ENCODE assay signal across 9 cellular contexts in the genomic region with DNA sequence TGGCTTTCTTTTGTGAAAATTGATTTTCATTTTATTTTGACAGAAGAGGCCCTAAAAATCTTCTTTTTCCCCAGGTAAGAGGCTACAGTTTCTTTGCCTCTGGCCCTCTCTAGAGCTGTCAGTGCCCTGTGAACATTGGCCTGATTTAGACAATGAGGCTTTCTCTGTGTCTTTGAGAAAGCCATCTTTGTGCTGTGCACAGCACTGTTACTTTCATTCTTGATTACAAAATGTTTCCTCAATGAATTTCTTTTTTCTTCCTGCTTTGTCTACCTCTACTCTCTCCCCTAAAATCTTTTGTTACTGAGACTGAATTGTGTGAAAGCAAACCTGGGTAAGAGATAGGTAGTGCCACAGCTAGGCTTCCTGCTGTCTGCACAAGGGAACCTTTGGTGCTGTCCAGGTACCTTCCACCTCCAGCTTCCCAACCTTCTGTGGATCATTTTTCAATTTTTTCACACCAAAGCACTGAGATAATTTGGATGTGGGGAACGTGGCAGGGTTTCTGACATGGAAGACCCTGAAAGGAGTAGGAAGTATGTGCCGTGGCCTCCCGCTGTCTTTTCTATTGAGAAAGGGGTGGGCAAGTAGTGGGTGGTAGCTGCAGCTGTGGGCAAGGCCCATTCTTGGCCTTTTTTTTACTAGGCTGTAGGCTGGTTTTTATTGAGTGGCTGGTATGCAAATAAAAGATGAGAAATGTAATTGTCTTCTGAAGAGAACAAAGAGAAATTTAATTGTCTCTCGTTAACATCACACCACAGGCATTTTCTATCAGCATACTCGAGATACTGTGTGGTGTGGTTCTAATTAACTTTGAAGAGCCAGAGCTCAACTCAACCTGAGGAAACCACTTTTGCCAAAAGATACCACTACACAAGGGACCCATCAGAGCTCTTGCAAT. TPM values are rescaled to one million over a fixed set of nuclear protein-coding genes. Genes with fewer than 3 reads are reported as not detected.
DNase-seq lines count a peak whose midpoint lies in the region; ATAC-seq and TF ChIP-seq lines count a peak whose summit lies in the region.
"Had no signal": no experiment of that assay in that cellular context is flagged by ENCODE, and none has a peak within 500 bp of the region (broad histone marks: within the 10 kb centered on the region; RNA-seq: fewer than 3 reads in every experiment).

No MANE protein-coding gene starts in this region.

- H3K9me3 ChIP-seq in suprapubic skin: no peaks in the 10 kb centered on the region

- no peak overlapping the region for H3K4me3 ChIP-seq in suprapubic skin

- H3K36me3 Mint-ChIP-seq in activated T-cell treated with anti-CD3 and anti-CD28 coated beads, Interleukin-2, amount 50 U/mL, for 24 hours (ENCODE audit: low read depth): peaks cover 52% of the 10 kb centered on the region
- H3K36me3 Mint-ChIP-seq in WTC11 (no peaks in the 10 kb centered on the region), immature natural killer cell (peaks cover 0 to 8% (median 4%) of the 10 kb centered on the region in 3 donors)

- TF ChIP-seq CTCF in WTC11 (IDR thresholded peaks at IDR 0.05) (no peak), suprapubic skin (IDR thresholded peaks at IDR 0.05) (no peak)

- no peak for TF ChIP-seq POLR2A in suprapubic skin (IDR thresholded peaks at IDR 0.05)

- peak; percentile 81 for ATAC-seq in WTC11

- no peaks in the 10 kb centered on the region for H3K27me3 Mint-ChIP-seq in activated T-cell treated with anti-CD3 and anti-CD28 coated beads, Interleukin-2, amount 50 U/mL, for 24 hours
- no peaks in the 10 kb centered on the region for H3K27me3 Mint-ChIP-seq in WTC11 (ENCODE audit: low read depth)
- H3K27me3 Mint-ChIP-seq in immature natural killer cell (ENCODE audit: low read depth in 3 of 3): peaks cover 0 to 8% (median 4%) of the 10 kb centered on the region in 3 donors

- H3K4me1 Mint-ChIP-seq in activated T-cell treated with anti-CD3 and anti-CD28 coated beads, Interleukin-2, amount 50 U/mL, for 24 hours (ENCODE audit: low read depth): peaks cover 92% of the 10 kb centered on the region
- H3K4me1 Mint-ChIP-seq in WTC11 (peaks cover 24% of the 10 kb centered on the region), immature natural killer cell (peaks cover 92 to 94% of the 10 kb centered on the region in 2 donors)

- POLR2A ChIA-PET in WTC11 (lab: Charles Lee): interaction anchor here (0.7 to 1.0 kb wide), 2 partner anchors 45 to 67 kb away, joined by 3 to 7 read pairs; a partner anchor contains a TSS

- peak overlapping the region; percentile 16 for H3K27ac ChIP-seq in suprapubic skin

- peak overlapping the region; percentile 67 for H3K4me3 Mint-ChIP-seq in activated T-cell treated with anti-CD3 and anti-CD28 coated beads, Interleukin-2, amount 50 U/mL, for 24 hours
- H3K4me3 Mint-ChIP-seq in WTC11: peak overlapping the region; percentile 2; the same call in 1 of the 2 replicates
- peak overlapping the region; percentile 64 to 76 (median 73) for H3K4me3 Mint-ChIP-seq in immature natural killer cell

- peaks cover 40% of the 10 kb centered on the region for H3K4me1 ChIP-seq in suprapubic skin

- 68% methylated on average over 5 of the region's 5 CpGs for WGBS in suprapubic skin

- CTCF ChIA-PET in WTC11 (lab: Charles Lee): interaction anchor here (1.2 to 1.5 kb wide), 5 partner anchors 12 to 53 kb away, joined by 3 to 5 read pairs (median 3); a partner anchor contains a TSS

- no peak for DNase-seq in activated T-cell treated with anti-CD3 and anti-CD28 coated beads, Interleukin-2, amount 50 U/mL, for 24 hours
- no peak for DNase-seq in activated T-cell treated with anti-CD3 and anti-CD28 coated beads, Interleukin-2, amount 50 U/mL, for 1 hour
- no peak for DNase-seq in WTC11 (ENCODE audit: low spot score)
- DNase-seq in immature natural killer cell: no peak
- no peak for DNase-seq in suprapubic skin (ENCODE audit: low spot score in 2 of 2)
- DNase-seq in NCI-H510A treated with DMSO at 0.1 percent for 48 hours (lab: John Stamatoyannopoulos, UW): no peak
- no peak for DNase-seq in NCI-H226
- no peak for DNase-seq in NCI-H774 (lab: John Stamatoyannopoulos, UW)
- DNase-seq: activated CD4-positive, alpha-beta T cell treated with anti-CD3 and anti-CD28 coated beads for 48 hours had no signal

- H3K36me3 ChIP-seq in suprapubic skin: no peaks in the 10 kb centered on the region

- TF ChIP-seq EP300 in suprapubic skin (IDR thresholded peaks at IDR 0.05): no peak

- H3K27ac Mint-ChIP-seq in activated T-cell treated with anti-CD3 and anti-CD28 coated beads, Interleukin-2, amount 50 U/mL, for 24 hours: peak overlapping the region; percentile 99
- peak overlapping the region; percentile 83 for H3K27ac Mint-ChIP-seq in WTC11
- peak overlapping the region; percentile 78 to 92 (median 90) for H3K27ac Mint-ChIP-seq in immature natural killer cell

- H3K9me3 Mint-ChIP-seq in activated T-cell treated with anti-CD3 and anti-CD28 coated beads, Interleukin-2, amount 50 U/mL, for 24 hours: no peaks in the 10 kb centered on the region
- H3K9me3 Mint-ChIP-seq in WTC11 (no peaks in the 10 kb centered on the region), immature natural killer cell (no peaks in the 10 kb centered on the region)

- H3K27me3 ChIP-seq in suprapubic skin: no peaks in the 10 kb centered on the region

TF ChIP-seq in WTC11, 78 proteins besides CTCF, POLR2A, EP300 and RAD21:
- TF ChIP-seq MYBL2 (CRISPR knock-in tag; IDR thresholded peaks at IDR 0.05): no peak
- TF ChIP-seq ZNF423 (CRISPR knock-in tag; IDR thresholded peaks at IDR 0.05): 0 out of 2 replicates have a peak, but pooled peaks have one; percentile 21

RNA-seq across cellular contexts. Expression of a gene that starts 21.0 kb away (rescaled TPM):
- total RNA-seq in WTC11 (2021): 30.5 to 34.6 TPM (median 32.5 TPM) in 3 replicates
- polyA plus RNA-seq in immature natural killer cell: 100 to 1,000 TPM in 1 of 3 donors, 10 to 100 TPM in 2; 64.6 to 123 (median 79.7) TPM
- 10 to 100 TPM; 11.0 to 12.9 (median 12.5) TPM for total RNA-seq in suprapubic skin

RNA-seq across cellular contexts. Expression of a gene that starts 53.1 kb away (rescaled TPM):
- 133 to 159 TPM (median 155 TPM) in 3 replicates for total RNA-seq in WTC11 (2021)
- 100 to 1,000 TPM; 135 to 198 (median 154) TPM for polyA plus RNA-seq in immature natural killer cell
- 10 to 100 TPM; 47.8 to 94.9 (median 51.5) TPM for total RNA-seq in suprapubic skin

Comparison
In these comparisons a context has a peak if more than half of its experiments do, and no peak if none do; other contexts are left out.
1. H3K4me3 Mint-ChIP-seq: peak in every context shown above with its lines; median percentile 73 in immature natural killer cell; 67 in activated T-cell treated with anti-CD3 and anti-CD28 coated beads, Interleukin-2, amount 50 U/mL, for 24 hours; 2 in WTC11.